Comparison of ENCODE assay signal across 19 cellular contexts in the genomic region with DNA sequence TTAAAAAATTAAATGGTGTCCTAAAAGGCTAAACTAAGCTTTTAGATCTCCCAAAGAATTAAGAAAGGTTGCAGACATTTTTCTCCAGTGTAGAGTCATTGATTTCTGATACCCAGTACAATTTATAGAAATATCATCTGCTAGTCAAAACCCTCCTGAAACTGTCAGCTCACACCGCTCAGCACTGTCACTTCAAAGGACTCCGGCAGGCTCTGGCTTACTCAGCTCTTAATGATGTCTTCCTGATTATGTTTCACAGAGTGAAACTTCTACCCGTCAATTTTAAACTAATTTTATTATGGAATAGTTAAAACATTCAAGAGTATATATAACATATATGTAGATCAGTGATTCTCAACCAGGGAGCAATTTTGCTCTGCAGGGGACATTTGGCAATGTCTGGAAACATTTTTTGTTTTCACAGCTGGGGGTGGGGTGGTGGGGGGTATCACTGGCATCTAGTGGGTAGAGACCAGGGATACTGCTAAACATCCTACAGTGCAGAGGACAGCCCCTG. TPM values are rescaled to one million over a fixed set of nuclear protein-coding genes. Genes with fewer than 3 reads are reported as not detected.
"Had no signal": no experiment of that assay in that cellular context is flagged by ENCODE, and none has a peak within 500 bp of the region (broad histone marks: within the 10 kb centered on the region; RNA-seq: fewer than 3 reads in every experiment).

No MANE protein-coding gene starts in this region.

- H3K27me3 ChIP-seq: brain microvascular endothelial cell, left lung, suprapubic skin, transverse colon, uterus had no signal

- H3K9me3 ChIP-seq: left lung, suprapubic skin, uterus had no signal

- H3K27ac ChIP-seq: brain microvascular endothelial cell, coronary artery, left lung, suprapubic skin, transverse colon, uterus had no signal

- H3K4me3 ChIP-seq: coronary artery, left lung, suprapubic skin, transverse colon, uterus had no signal

- DNase-seq: activated naive CD4-positive, alpha-beta T cell treated with Interleukin-2 at 50 U/mL for 16 hours; activated T-cell treated with anti-CD3 and anti-CD28 coated beads for 4 hours; brain microvascular endothelial cell; central memory CD4-positive, alpha-beta T cell; foreskin melanocyte; kidney; left lung; occipital lobe; retina; stimulated activated CD4-positive, alpha-beta T cell treated with anti-CD3 and anti-CD28 coated beads, Interleukin-2, amount 100 ng/mL, for 24 hours; stimulated activated naive CD8-positive, alpha-beta T cell treated with anti-CD3 and anti-CD28 coated beads, Interleukin-15, amount 100 ng/mL, for 72 hours; SW 1271; transverse colon; uterus had no signal

- H3K36me3 ChIP-seq: brain microvascular endothelial cell, left lung, suprapubic skin, transverse colon, uterus had no signal

- H3K4me1 ChIP-seq: left lung, suprapubic skin, transverse colon, uterus had no signal

RNA-seq across cellular contexts. Expression of a gene that starts 31.5 kb away (rescaled TPM):
- total RNA-seq: lung microvascular endothelial cell; occipital lobe; T-helper 2 cell treated with Interferon-gamma antibody and Interleukin-4, amounts not matched to agents 100 ng/mL and 5 ng/mL, for 36 hours; WTC11 had no signal
